In the genomic region with DNA sequence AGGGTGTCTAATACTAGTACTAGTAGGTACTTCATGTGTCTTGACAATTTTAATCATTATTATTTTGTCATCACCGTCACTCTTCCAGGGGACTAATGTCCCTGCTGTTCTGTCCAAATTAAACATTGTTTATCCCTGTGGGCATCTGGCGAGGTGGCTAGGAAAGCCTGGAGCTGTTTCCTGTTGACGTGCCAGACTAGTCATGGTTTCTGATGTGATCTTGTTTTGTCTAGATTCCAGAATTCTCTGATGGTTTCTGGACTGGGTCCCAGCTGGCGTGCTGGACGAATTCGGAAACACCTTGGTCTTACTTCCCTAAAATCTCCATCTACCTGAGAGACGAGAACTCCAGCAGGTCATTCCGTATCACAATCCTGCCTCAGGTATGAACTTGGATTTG, we compare ENCODE assay signal across 18 cellular contexts.
DNase-seq lines count a peak whose midpoint lies in the region; ATAC-seq, FAIRE-seq and TF ChIP-seq lines count a peak whose summit lies in the region.
"Had no signal": no experiment of that assay in that cellular context is flagged by ENCODE, and none has a peak within 500 bp of the region (broad histone marks: within the 10 kb centered on the region; RNA-seq: fewer than 3 reads in every experiment).

No MANE protein-coding gene starts in this region.

- TF ChIP-seq EP300 in HepG2 (IDR thresholded peaks at IDR 0.05; ENCODE audit: low read depth in 2 of 2, low read length in 2 of 2) (no peak), HepG2 (CRISPR knock-in tag; IDR thresholded peaks at IDR 0.05; ENCODE audit: borderline replicate concordance) (no peak)

- H3K79me2 ChIP-seq in HepG2 (ENCODE audit: insufficient read depth, low read length): no peaks in the 10 kb centered on the region

- WGBS in right lobe of liver (ENCODE audit: insufficient coverage, low coverage, low lambda C conversion rate, missing lambda C conversion rate): 25% methylated on average over 7 of the region's 8 CpGs
- WGBS in HepG2 (ENCODE audit: low lambda C conversion rate): 16% methylated on average over 8 of the region's 8 CpGs

- in situ Hi-C loops in HepG2 (cut with HindIII; ENCODE audit: extremely low pct_ligation_motif_present, low pct_unique_long_range_greater_than_20kb): no loop called here

- H3K4me3 ChIP-seq in right lobe of liver (no peak overlapping the region), HepG2 (replicated peaks in 1 of 3; ENCODE audit: insufficient read depth in 1 of 3, low read depth in 2 of 3, low read length in 3 of 3) (no peak overlapping the region), kidney (ENCODE audit: low read length in 2 of 2) (no peak overlapping the region), vagina (no peak overlapping the region)
- H3K4me3 ChIP-seq: A549 had no signal

- TF ChIP-seq POLR2A in right lobe of liver (IDR thresholded peaks at IDR 0.05) (no peak), HepG2 (IDR thresholded peaks at IDR 0.05; ENCODE audit: insufficient read depth in 1 of 2, low read depth in 2 of 2, low read length in 2 of 2) (no peak), vagina (IDR thresholded peaks at IDR 0.05) (no peak)

- H3K4me2 ChIP-seq in HepG2 (ENCODE audit: low read depth, low read length): no peak overlapping the region
- H3K4me2 ChIP-seq: A549 had no signal

- ATAC-seq in right lobe of liver (peak in 3 of 4 donors; percentile 13 to 52 (median 35)), HepG2 (no peak)
- ATAC-seq: A549; activated T-cell treated with anti-CD3 and anti-CD28 coated beads, Interleukin-2, amount 50 U/mL, for 72 hours had no signal

- H3K27me3 ChIP-seq in right lobe of liver (no peaks in the 10 kb centered on the region), HepG2 (ENCODE audit: control insufficient read depth in 1 of 2, insufficient read depth in 2 of 2, low read length in 2 of 2) (peaks cover 0 to 4% of the 10 kb centered on the region in 2 experiments; a peak in 2 of 5 replicates), vagina (no peaks in the 10 kb centered on the region)

- H3K4me1 ChIP-seq in right lobe of liver (no peaks in the 10 kb centered on the region), HepG2 (ENCODE audit: insufficient read depth, low read length) (peaks cover 10% of the 10 kb centered on the region; the same call in 1 of the 2 replicates), kidney (ENCODE audit: control insufficient read depth in 1 of 2, insufficient read depth in 1 of 2, low read depth in 1 of 2, low read length in 2 of 2) (peaks cover 0 to 4% of the 10 kb centered on the region in 2 donors), vagina (no peaks in the 10 kb centered on the region)
- H3K4me1 ChIP-seq: A549 had no signal

- H3K27ac ChIP-seq in right lobe of liver: no peak overlapping the region
- no peak overlapping the region for H3K27ac ChIP-seq in HepG2 (ENCODE audit: extremely low read length, insufficient read depth, low read length)
- peak overlapping the region; percentile 33 to 86 for H3K27ac ChIP-seq in kidney (ENCODE audit: low read depth in 2 of 2, low read length in 2 of 2)
- peak overlapping the region; percentile 38 for H3K27ac ChIP-seq in vagina
- H3K27ac ChIP-seq: A549, HL-60 had no signal

- FAIRE-seq in HepG2 (lab: Jason Lieb, UNC): no peak
- FAIRE-seq in kidney (lab: Jason Lieb, UNC): no peak
- no peak for FAIRE-seq in HTR-8/SVneo (lab: Jason Lieb, UNC)
- FAIRE-seq: A549, G401.6, urothelium cell line had no signal

- TF ChIP-seq RAD21 in HepG2 (CRISPR knock-in tag; IDR thresholded peaks at IDR 0.05): no peak

- CTCF ChIA-PET in HepG2 (lab: Yijun Ruan, JAX; ENCODE audit: low intra/inter-chr PET ratio, low total read pairs): no interaction called here

- no peak for TF ChIP-seq CTCF in right lobe of liver (IDR thresholded peaks at IDR 0.05)
- no peak for TF ChIP-seq CTCF in HepG2 (CRISPR knock-in tag; IDR thresholded peaks at IDR 0.05)
- TF ChIP-seq CTCF in kidney (IDR thresholded peaks at IDR 0.05; ENCODE audit: borderline replicate concordance, extremely low read depth, insufficient read depth): no peak
- TF ChIP-seq CTCF in vagina (IDR thresholded peaks at IDR 0.05): no peak

- H3K9me3 ChIP-seq in right lobe of liver (no peaks in the 10 kb centered on the region), HepG2 (ENCODE audit: low read length) (peaks cover 10% of the 10 kb centered on the region; the same call in 1 of the 2 replicates), kidney (ENCODE audit: control insufficient read depth in 1 of 2, low read length in 2 of 2) (peaks cover 0 to 3% of the 10 kb centered on the region in 2 donors), vagina (no peaks in the 10 kb centered on the region)
- H3K9me3 ChIP-seq: A549 had no signal

- H3K36me3 ChIP-seq in right lobe of liver (no peaks in the 10 kb centered on the region), HepG2 (replicated peaks in 1 of 2; ENCODE audit: control insufficient read depth in 1 of 2, insufficient read depth in 2 of 2, low read length in 2 of 2) (no peaks in the 10 kb centered on the region), kidney (ENCODE audit: control insufficient read depth in 1 of 2, insufficient read depth in 2 of 2, low read length in 2 of 2) (peaks cover 14 to 34% of the 10 kb centered on the region in 2 donors), vagina (peaks cover 0 to 26% of the 10 kb centered on the region in 2 donors)

- DNase-seq in right lobe of liver (peak in 1 of 3 donors; percentile 57), HepG2 (ENCODE audit: low spot score) (no peak), dermis blood vessel endothelial cell (peak; percentile 90), kidney (no peak), vagina (ENCODE audit: extremely low spot score in 2 of 2) (peak in 1 of 2 donors; percentile 81), HCEC 1CT (no peak), HTR-8/SVneo (ENCODE audit: insufficient read length, low spot score) (no peak)
- DNase-seq in stimulated activated CD4-positive, alpha-beta T cell treated with anti-CD3 and anti-CD28 coated beads, Interleukin-4, amount 100 ng/mL, for 4 hours: no peak
- DNase-seq: activated CD4-positive, alpha-beta T cell treated with anti-CD3 and anti-CD28 coated beads, Interleukin-2, amount 50 U/mL, for 4 hours; activated T-cell treated with anti-CD3 and anti-CD28 coated beads, Interleukin-2, amount 50 U/mL, for 72 hours; CD8-positive, alpha-beta memory T cell; head of caudate nucleus; NCI-H187; NCI-H82 had no signal

- POLR2A ChIA-PET in HepG2 (lab: Yijun Ruan, JAX): no interaction called here

- no peak overlapping the region for H2AFZ ChIP-seq in HepG2 (ENCODE audit: low read length)

- H4K20me1 ChIP-seq in HepG2 (ENCODE audit: insufficient read depth, low read length): no peaks in the 10 kb centered on the region

- BruUV-seq in HepG2 (replicated peaks; lab: Mats Ljungman, UMichigan): no TSS peak

- intact Hi-C loops in right lobe of liver (cut with DNase I): no loop called here
- intact Hi-C loops in HepG2 (cut with micrococcal nuclease; ENCODE audit: unreplicated experiment): no loop called here
- intact Hi-C loops in kidney (cut with DNase I): no loop called here
- intact Hi-C loops in vagina (cut with DNase I): no loop called here

- H3K9ac ChIP-seq in HepG2 (ENCODE audit: insufficient read depth, low read depth, low read length): no peak overlapping the region
- no peak overlapping the region for H3K9ac ChIP-seq in kidney (ENCODE audit: low read length in 2 of 2)

TF ChIP-seq in HepG2, 621 proteins besides CTCF, POLR2A, EP300 and RAD21 (continues in another document):
- TF ChIP-seq XRCC5 (optimal IDR thresholded peaks at IDR 0.05; ENCODE audit: low read length) (no peak), SALL1 (CRISPR knock-in tag; IDR thresholded peaks at IDR 0.05) (no peak), NFKB2 (CRISPR knock-in tag; IDR thresholded peaks at IDR 0.05; ENCODE audit: borderline replicate concordance) (no peak), PPARG (CRISPR knock-in tag; conservative IDR thresholded peaks at IDR 0.05) (no peak), MIER3 (CRISPR knock-in tag; IDR thresholded peaks at IDR 0.05; ENCODE audit: borderline replicate concordance) (no peak), SUZ12 (IDR thresholded peaks at IDR 0.05; ENCODE audit: low read depth, low read length) (no peak)
- TF ChIP-seq, protein P1, sequence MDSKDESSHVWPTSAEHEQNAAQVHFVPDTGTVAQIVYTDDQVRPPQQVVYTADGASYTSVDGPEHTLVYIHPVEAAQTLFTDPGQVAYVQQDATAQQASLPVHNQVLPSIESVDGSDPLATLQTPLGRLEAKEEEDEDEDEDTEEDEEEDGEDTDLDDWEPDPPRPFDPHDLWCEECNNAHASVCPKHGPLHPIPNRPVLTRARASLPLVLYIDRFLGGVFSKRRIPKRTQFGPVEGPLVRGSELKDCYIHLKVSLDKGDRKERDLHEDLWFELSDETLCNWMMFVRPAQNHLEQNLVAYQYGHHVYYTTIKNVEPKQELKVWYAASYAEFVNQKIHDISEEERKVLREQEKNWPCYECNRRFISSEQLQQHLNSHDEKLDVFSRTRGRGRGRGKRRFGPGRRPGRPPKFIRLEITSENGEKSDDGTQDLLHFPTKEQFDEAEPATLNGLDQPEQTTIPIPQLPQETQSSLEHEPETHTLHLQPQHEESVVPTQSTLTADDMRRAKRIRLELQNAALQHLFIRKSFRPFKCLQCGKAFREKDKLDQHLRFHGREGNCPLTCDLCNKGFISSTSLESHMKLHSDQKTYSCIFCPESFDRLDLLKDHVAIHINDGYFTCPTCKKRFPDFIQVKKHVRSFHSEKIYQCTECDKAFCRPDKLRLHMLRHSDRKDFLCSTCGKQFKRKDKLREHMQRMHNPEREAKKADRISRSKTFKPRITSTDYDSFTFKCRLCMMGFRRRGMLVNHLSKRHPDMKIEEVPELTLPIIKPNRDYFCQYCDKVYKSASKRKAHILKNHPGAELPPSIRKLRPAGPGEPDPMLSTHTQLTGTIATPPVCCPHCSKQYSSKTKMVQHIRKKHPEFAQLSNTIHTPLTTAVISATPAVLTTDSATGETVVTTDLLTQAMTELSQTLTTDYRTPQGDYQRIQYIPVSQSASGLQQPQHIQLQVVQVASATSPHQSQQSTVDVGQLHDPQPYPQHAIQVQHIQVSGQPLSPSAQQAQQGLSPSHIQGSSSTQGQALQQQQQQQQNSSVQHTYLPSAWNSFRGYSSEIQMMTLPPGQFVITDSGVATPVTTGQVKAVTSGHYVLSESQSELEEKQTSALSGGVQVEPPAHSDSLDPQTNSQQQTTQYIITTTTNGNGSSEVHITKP (CRISPR knock-in tag; IDR thresholded peaks at IDR 0.05; ENCODE audit: low read depth): no peak

Comparison
In these comparisons a context has a peak if more than half of its experiments do, and no peak if none do; other contexts are left out.
1. H3K27ac ChIP-seq: peak in kidney (2 of 2) and vagina (single experiment); none in right lobe of liver (0 of 3) and HepG2 (single experiment).